2 cellular contexts compared by ENCODE assay signal in genomic region chr7:92569137-92569536, GRCh38.
TF ChIP-seq lines count a peak whose summit lies in the region.

No MANE protein-coding gene starts in this region.

TF ChIP-seq in A549, 52 proteins besides CTCF, POLR2A, EP300 and RAD21:
- TF ChIP-seq RCOR1 (IDR thresholded peaks at IDR 0.05; ENCODE audit: low read depth, low read length) (no peak), CEBPB (IDR thresholded peaks at IDR 0.05) (peak in 1 of 2 experiments; percentile 27; a peak in 1 of 4 replicates)

TF ChIP-seq in H1, 55 proteins besides CTCF, POLR2A, EP300 and RAD21:
- TF ChIP-seq CHD2 (IDR thresholded peaks at IDR 0.05; ENCODE audit: low read length) = no peak
- TF ChIP-seq CEBPB (IDR thresholded peaks at IDR 0.05; ENCODE audit: low read depth, low read length) = peak; percentile 34; the same call in 1 of the 2 replicates
- TF ChIP-seq SRF (IDR thresholded peaks at IDR 0.05; ENCODE audit: low read depth, low read length) = no peak
- no peak for TF ChIP-seq MAFK (IDR thresholded peaks at IDR 0.05; ENCODE audit: low read depth, low read length)
